20 cellular contexts compared by ENCODE assay signal in the genomic region with DNA sequence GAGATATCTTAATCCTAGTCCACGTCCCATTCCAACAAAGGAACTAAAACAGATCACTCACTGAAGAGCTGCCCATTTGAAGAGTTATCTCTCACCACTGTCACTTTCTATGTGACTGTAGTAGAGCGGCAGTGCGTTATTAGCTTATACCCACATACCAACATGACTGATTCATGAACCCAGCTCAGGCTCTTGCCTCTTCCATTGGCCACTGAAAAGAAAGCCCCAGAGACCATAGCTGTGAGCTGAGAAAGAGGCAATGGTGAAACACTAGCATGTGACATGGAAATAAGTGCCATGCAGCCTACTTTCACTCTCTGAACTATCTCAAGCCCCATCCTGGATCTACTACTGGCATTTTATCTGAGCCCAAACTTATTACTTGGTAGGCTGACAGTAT.
DNase-seq lines count a peak whose midpoint lies in the region; ATAC-seq, FAIRE-seq and TF ChIP-seq lines count a peak whose summit lies in the region.
"Had no signal": no experiment of that assay in that cellular context is flagged by ENCODE, and none has a peak within 500 bp of the region (broad histone marks: within the 10 kb centered on the region; RNA-seq: fewer than 3 reads in every experiment).

No MANE protein-coding gene starts in this region.

- H3K18ac ChIP-seq in IMR-90 (ENCODE audit: low read depth, low read length) = peak overlapping the region; percentile 66; the same call in 1 of the 2 replicates

- H3K4ac ChIP-seq in IMR-90 (ENCODE audit: low read depth, low read length) = peak overlapping the region; percentile 42; the same call in 1 of the 2 replicates

- no peak overlapping the region for H3K4me3 ChIP-seq in ACC112 (ENCODE audit: low read depth, low read length)
- H3K4me3 ChIP-seq in IMR-90 (ENCODE audit: insufficient read depth, low read depth, low read length) = no peak overlapping the region
- no peak overlapping the region for H3K4me3 ChIP-seq in bronchial epithelial cell (ENCODE audit: low read depth, low read length)
- no peak overlapping the region for H3K4me3 ChIP-seq in CD8-positive, alpha-beta T cell (ENCODE audit: low read depth, low read length)
- H3K4me3 ChIP-seq: BLaER1, MG63, Peyer's patch had no signal

- no peak overlapping the region for H3K27ac Mint-ChIP-seq in CD8-positive, alpha-beta T cell

- H3K27me3 ChIP-seq in ACC112 (ENCODE audit: insufficient read depth, low read length) (no peaks in the 10 kb centered on the region), IMR-90 (ENCODE audit: control insufficient read depth, insufficient read depth, low read length) (no peaks in the 10 kb centered on the region), bronchial epithelial cell (ENCODE audit: control insufficient read depth, insufficient read depth, low read length) (no peaks in the 10 kb centered on the region)
- no peaks in the 10 kb centered on the region for H3K27me3 ChIP-seq in CD8-positive, alpha-beta T cell (ENCODE audit: insufficient read depth, low read length)
- H3K27me3 ChIP-seq: BLaER1, MG63, Peyer's patch had no signal

- peak overlapping the region; percentile 27 for H2BK5ac ChIP-seq in IMR-90 (ENCODE audit: low read depth, low read length, poor library complexity, severe bottlenecking)

- no peak overlapping the region for H3K27ac ChIP-seq in ACC112 (ENCODE audit: low read depth, low read length)
- no peak overlapping the region for H3K27ac ChIP-seq in IMR-90 (ENCODE audit: insufficient read depth, low read length)
- no peak overlapping the region for H3K27ac ChIP-seq in CD8-positive, alpha-beta T cell (ENCODE audit: low read depth, low read length)
- H3K27ac ChIP-seq: 22Rv1, BLaER1, Peyer's patch had no signal

- no peaks in the 10 kb centered on the region for H3K9me3 Mint-ChIP-seq in CD8-positive, alpha-beta T cell

- H2AFZ ChIP-seq in ACC112 (ENCODE audit: low read length, unreplicated experiment) (peak overlapping the region; percentile 25), IMR-90 (replicated peaks; ENCODE audit: low read length, poor library complexity) (no peak overlapping the region)

- TF ChIP-seq CTCF in IMR-90 (conservative IDR thresholded peaks at IDR 0.05; ENCODE audit: low read depth, low read length) (no peak), bronchial epithelial cell (IDR thresholded peaks at IDR 0.05; ENCODE audit: insufficient read depth, low read length, severe bottlenecking) (no peak)
- no peak for TF ChIP-seq CTCF in CD8-positive, alpha-beta T cell (IDR thresholded peaks at IDR 0.05)

- H3K27me3 Mint-ChIP-seq in CD8-positive, alpha-beta T cell (ENCODE audit: low read depth) = peaks cover 6% of the 10 kb centered on the region

- no peak overlapping the region for H3K56ac ChIP-seq in IMR-90 (ENCODE audit: extremely low read depth, insufficient read depth, low read length)

- no peaks in the 10 kb centered on the region for H3K79me1 ChIP-seq in IMR-90 (ENCODE audit: low read depth in 1 of 2, low read length in 2 of 2)

- H2BK120ac ChIP-seq in IMR-90 (ENCODE audit: low read depth, low read length) = peak overlapping the region; percentile 56

- peak; percentile 34 for DNase-seq in IMR-90
- no peak for DNase-seq in bronchial epithelial cell (ENCODE audit: low read depth)
- DNase-seq in iris pigment epithelial cell (ENCODE audit: low read depth) = peak; percentile 23
- no peak for DNase-seq in globus pallidus (ENCODE audit: low spot score)
- DNase-seq in CD8-positive, alpha-beta T cell = no peak
- no peak for DNase-seq in ureter (ENCODE audit: low spot score)
- DNase-seq: KG1, MG63, NCI-H1092 treated with DMSO at 0.1 percent for 48 hours, NCI-H1930, NCI-H2171, NCI-H82, Peyer's patch, SHP77 had no signal

- ATAC-seq in IMR-90 (ENCODE audit: low read depth) (peak; percentile 30), GM18858 (IDR thresholded peaks at IDR 0.05; ENCODE audit: unreplicated experiment) (no peak)
- ATAC-seq in CD8-positive, alpha-beta T cell = no peak
- ATAC-seq: HCT116, SK-N-SH treated with all-trans-retinoic acid at 6 μM for 48 hours had no signal

- no peak overlapping the region for H3K4me2 ChIP-seq in IMR-90 (ENCODE audit: low read depth, low read length)
- H3K4me2 ChIP-seq: BLaER1 had no signal

- CTCF ChIA-PET in IMR-90 (lab: Yijun Ruan, JAX) = interaction anchor here (0.7 to 1.3 kb wide), 2 partner anchors 94 to 973 kb away, joined by 4 to 5 read pairs; no protein-coding TSS in a partner anchor
- CTCF ChIA-PET in CD8-positive, alpha-beta T cell (lab: Charles Lee) = no interaction called here

- TF ChIP-seq RAD21 in IMR-90 (IDR thresholded peaks at IDR 0.05; ENCODE audit: low read length) = no peak

- peak overlapping the region; percentile 33; the same call in 1 of the 2 replicates for H4K5ac ChIP-seq in IMR-90 (ENCODE audit: low read depth, low read length)

- no peaks in the 10 kb centered on the region for H3K79me2 ChIP-seq in ACC112 (ENCODE audit: control insufficient read depth, insufficient read depth, low read length, unreplicated experiment)

- H3K23ac ChIP-seq in IMR-90 (ENCODE audit: low read depth, low read length) = no peak overlapping the region

- TF ChIP-seq POLR2A in IMR-90 (IDR thresholded peaks at IDR 0.05; ENCODE audit: low read depth, low read length) = no peak

- H2BK15ac ChIP-seq in IMR-90 (ENCODE audit: low read depth, low read length) = peak overlapping the region; percentile 85

- H3K4me1 ChIP-seq in ACC112 (ENCODE audit: control insufficient read depth, insufficient read depth, low read length, unreplicated experiment) (peaks cover 15% of the 10 kb centered on the region), IMR-90 (ENCODE audit: control insufficient read depth, insufficient read depth, low read length) (peaks cover 4% of the 10 kb centered on the region; the same call in 1 of the 2 replicates)
- H3K4me1 ChIP-seq in CD8-positive, alpha-beta T cell (ENCODE audit: insufficient read depth, low read length) = no peaks in the 10 kb centered on the region
- H3K4me1 ChIP-seq: BLaER1, Peyer's patch had no signal

- H3K36me3 Mint-ChIP-seq in CD8-positive, alpha-beta T cell = no peaks in the 10 kb centered on the region

- no peaks in the 10 kb centered on the region for H3K36me3 ChIP-seq in ACC112 (ENCODE audit: insufficient read depth, low read length)
- no peaks in the 10 kb centered on the region for H3K36me3 ChIP-seq in IMR-90 (ENCODE audit: control insufficient read depth, insufficient read depth, low read length)
- H3K36me3 ChIP-seq in bronchial epithelial cell (ENCODE audit: control insufficient read depth, insufficient read depth, low read length) = no peaks in the 10 kb centered on the region
- no peaks in the 10 kb centered on the region for H3K36me3 ChIP-seq in CD8-positive, alpha-beta T cell (ENCODE audit: insufficient read depth, low read length)
- H3K36me3 ChIP-seq: BLaER1, MG63, Peyer's patch had no signal

- peak overlapping the region; percentile 60 to 65 for H4K8ac ChIP-seq in IMR-90 (ENCODE audit: low read depth in 2 of 2, low read length in 2 of 2)

- FAIRE-seq in bronchial epithelial cell (lab: Jason Lieb, UNC) = peak; percentile 23

- no peaks in the 10 kb centered on the region for H3K9me3 ChIP-seq in IMR-90 (ENCODE audit: control insufficient read depth, insufficient read depth, low read length)
- H3K9me3 ChIP-seq in CD8-positive, alpha-beta T cell (ENCODE audit: low read length) = no peaks in the 10 kb centered on the region
- H3K9me3 ChIP-seq: BLaER1, Peyer's patch had no signal

- H3K4me1 Mint-ChIP-seq in CD8-positive, alpha-beta T cell (ENCODE audit: low read depth) = no peaks in the 10 kb centered on the region

- H2AK9ac ChIP-seq in IMR-90 (replicated peaks; ENCODE audit: low read depth, low read length, poor library complexity) = no peak overlapping the region

- WGBS in IMR-90 (ENCODE audit: extremely low coverage in 2 of 2, insufficient read length in 1 of 2), 2 experiments = no CpG with 5 or more reads among the region's 3 CpGs

- intact Hi-C loops in IMR-90 (cut with micrococcal nuclease) = loop anchor here (10.0 kb wide), 1 partner anchor 614 kb away; no protein-coding TSS in a partner anchor
- intact Hi-C loops in CD8-positive, alpha-beta T cell (cut with DNase I, micrococcal nuclease) = no loop called here

- in situ Hi-C loops in IMR-90 (cut with MboI; ENCODE audit: low sequenced_read_pairs) = loop anchor here (5.0 kb wide), 2 partner anchors 171 to 956 kb away; no protein-coding TSS in a partner anchor

- POLR2A ChIA-PET in IMR-90 (lab: Charles Lee; ENCODE audit: unreplicated experiment) = interaction anchor here (0.6 kb wide), 1 partner anchor 106 kb away, joined by 6 read pairs; no protein-coding TSS in a partner anchor
- POLR2A ChIA-PET in CD8-positive, alpha-beta T cell (lab: Charles Lee) = no interaction called here

- peak overlapping the region; percentile 64 for H4K91ac ChIP-seq in IMR-90 (ENCODE audit: insufficient read depth, low read depth, low read length)

- peak overlapping the region; percentile 88 for H2BK20ac ChIP-seq in IMR-90 (ENCODE audit: low read depth, low read length)

- peak overlapping the region; percentile 59 for H2AK5ac ChIP-seq in IMR-90 (ENCODE audit: low read depth, low read length)

- dilution Hi-C loops in IMR-90 (cut with HindIII; ENCODE audit: low sequenced_read_pairs, unreplicated experiment) = no loop called here

- BruUV-seq in IMR-90 (replicated peaks; lab: Mats Ljungman, UMichigan) = no TSS peak

- H3K9ac ChIP-seq in IMR-90 (ENCODE audit: low read depth, low read length) = no peak overlapping the region
- H3K9ac ChIP-seq: BLaER1 had no signal

- H3K9me1 ChIP-seq in IMR-90 (ENCODE audit: insufficient read depth, low read length) = 0 out of 2 replicates have a peak, but pooled peaks cover 3% of the 10 kb centered on the region

- no peak overlapping the region for H3K4me3 Mint-ChIP-seq in CD8-positive, alpha-beta T cell

- H4K20me1 ChIP-seq in IMR-90 (ENCODE audit: insufficient read depth, low read length) = no peaks in the 10 kb centered on the region
- H4K20me1 ChIP-seq: BLaER1 had no signal

- H3K14ac ChIP-seq in IMR-90 (replicated peaks; ENCODE audit: low read depth, low read length) = peak overlapping the region; percentile 68

TF ChIP-seq in IMR-90, 13 proteins besides CTCF, POLR2A, EP300 and RAD21 (continues in another document):
- TF ChIP-seq BHLHE40 (IDR thresholded peaks at IDR 0.05; ENCODE audit: low read depth, low read length) (no peak), FOS (IDR thresholded peaks at IDR 0.05; ENCODE audit: low read depth, low read length) (no peak), MAZ (IDR thresholded peaks at IDR 0.05; ENCODE audit: borderline replicate concordance, low read depth, low read length) (no peak), MXI1 (IDR thresholded peaks at IDR 0.05; ENCODE audit: borderline replicate concordance, low read depth, low read length) (no peak), NFE2L2 (IDR thresholded peaks at IDR 0.05; ENCODE audit: low read depth, low read length) (no peak), SMC3 (IDR thresholded peaks at IDR 0.05; ENCODE audit: low read depth, low read length) (no peak), CHD1 (IDR thresholded peaks at IDR 0.05; ENCODE audit: low read depth, low read length) (no peak)

Comparison
In these comparisons a context has a peak if more than half of its experiments do, and no peak if none do; other contexts are left out.
1. DNase-seq: peak in IMR-90 (single experiment) and iris pigment epithelial cell (single experiment); none in bronchial epithelial cell (single experiment), globus pallidus (single experiment), CD8-positive, alpha-beta T cell (0 of 7) and ureter (single experiment).